In genomic region chrX:1391707-1392375, GRCh38 we compare ENCODE assay signal across 1 cellular context.
A peak's percentile ranks its signal among the peaks of the same experiment; 100 is the strongest.
TF ChIP-seq lines count a peak whose summit lies in the region.

SLC25A6 (minus strand) TSS chrX:1392113; CDS start chrX:1392009, 104 bp downstream.

TF ChIP-seq in HepG2, 621 proteins besides CTCF, POLR2A, EP300 and RAD21 (continued from another document and continues in another):
- TF ChIP-seq, protein P1, sequence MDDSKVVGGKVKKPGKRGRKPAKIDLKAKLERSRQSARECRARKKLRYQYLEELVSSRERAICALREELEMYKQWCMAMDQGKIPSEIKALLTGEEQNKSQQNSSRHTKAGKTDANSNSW (CRISPR knock-in tag; IDR thresholded peaks at IDR 0.05; ENCODE audit: borderline replicate concordance), result no peak
- TF ChIP-seq ADNP (CRISPR knock-in tag; IDR thresholded peaks at IDR 0.05) (no peak), ZMAT3 (CRISPR knock-in tag; conservative IDR thresholded peaks at IDR 0.05) (peak; percentile 70), NFE2L2 (IDR thresholded peaks at IDR 0.05; ENCODE audit: low read length) (no peak), ATRX (CRISPR knock-in tag; IDR thresholded peaks at IDR 0.05; ENCODE audit: borderline replicate concordance) (no peak), ZNF414 (CRISPR knock-in tag; IDR thresholded peaks at IDR 0.05) (no peak), GTF2F1 (IDR thresholded peaks at IDR 0.05; ENCODE audit: low read length) (peak; percentile 76), CHD4 (IDR thresholded peaks at IDR 0.05; ENCODE audit: borderline replicate concordance, low read length) (no peak), ZEB1 (IDR thresholded peaks at IDR 0.05; ENCODE audit: insufficient replicate concordance, low read depth) (no peak), ZNF296 (CRISPR knock-in tag; conservative IDR thresholded peaks at IDR 0.05) (no peak), ZNF564 (CRISPR knock-in tag; IDR thresholded peaks at IDR 0.05) (no peak), ISX (CRISPR knock-in tag; conservative IDR thresholded peaks at IDR 0.05) (no peak), ZNF350 (CRISPR knock-in tag; IDR thresholded peaks at IDR 0.05; ENCODE audit: borderline replicate concordance, low read depth) (peak; percentile 61; the same call in 1 of the 2 replicates), ZNF558 (CRISPR knock-in tag; IDR thresholded peaks at IDR 0.05; ENCODE audit: borderline replicate concordance) (no peak), SNAPC2 (CRISPR knock-in tag; IDR thresholded peaks at IDR 0.05) (peak; percentile 3; the same call in 1 of the 2 replicates), CHCHD3 (CRISPR knock-in tag; IDR thresholded peaks at IDR 0.05) (no peak; the same call in 1 of the 2 replicates), ZNF225 (CRISPR knock-in tag; IDR thresholded peaks at IDR 0.05) (peak; percentile 92), SKI (IDR thresholded peaks at IDR 0.05; ENCODE audit: partially characterized antibody) (no peak), ZNF503 (CRISPR knock-in tag; IDR thresholded peaks at IDR 0.05) (peak; percentile 70; the same call in 1 of the 2 replicates), CREM (IDR thresholded peaks at IDR 0.05) (no peak), CREM (CRISPR knock-in tag; IDR thresholded peaks at IDR 0.05) (no peak), HNF1B (CRISPR knock-in tag; IDR thresholded peaks at IDR 0.05) (peak; percentile 61), ZNF556 (CRISPR knock-in tag; IDR thresholded peaks at IDR 0.05; ENCODE audit: borderline replicate concordance) (peak; percentile 74; the same call in 1 of the 2 replicates), GATA4 (IDR thresholded peaks at IDR 0.05; ENCODE audit: borderline replicate concordance, low read depth) (no peak), GLI4 (CRISPR knock-in tag; IDR thresholded peaks at IDR 0.05; ENCODE audit: borderline replicate concordance) (peak; percentile 91), ZKSCAN5 (CRISPR knock-in tag; IDR thresholded peaks at IDR 0.05) (0 out of 2 replicates have a peak, but pooled peaks have one; percentile 27), ARID3A (IDR thresholded peaks at IDR 0.05; ENCODE audit: low read depth, low read length) (no peak), ZNF589 (CRISPR knock-in tag; conservative IDR thresholded peaks at IDR 0.05) (no peak), PRDM10 (CRISPR knock-in tag; IDR thresholded peaks at IDR 0.05; ENCODE audit: low read depth) (no peak), ZBTB8A (CRISPR knock-in tag; IDR thresholded peaks at IDR 0.05; ENCODE audit: borderline replicate concordance, low read depth) (peak; percentile 73; the same call in 1 of the 2 replicates), TFAP4 (IDR thresholded peaks at IDR 0.05; ENCODE audit: borderline replicate concordance, low read depth) (no peak; the same call in 1 of the 2 replicates), KMT2A (CRISPR knock-in tag; IDR thresholded peaks at IDR 0.05) (no peak), CENPBD1 (CRISPR knock-in tag; IDR thresholded peaks at IDR 0.05; ENCODE audit: borderline replicate concordance, low read depth) (no peak), TCF7 (IDR thresholded peaks at IDR 0.05; ENCODE audit: low read depth) (no peak), MZF1 (CRISPR knock-in tag; IDR thresholded peaks at IDR 0.05; ENCODE audit: borderline replicate concordance) (no peak), MNT (IDR thresholded peaks at IDR 0.05) (peak; percentile 79; the same call in 1 of the 2 replicates), ZBTB3 (CRISPR knock-in tag; IDR thresholded peaks at IDR 0.05; ENCODE audit: borderline replicate concordance, low read depth) (no peak)
- TF ChIP-seq, protein P2, sequence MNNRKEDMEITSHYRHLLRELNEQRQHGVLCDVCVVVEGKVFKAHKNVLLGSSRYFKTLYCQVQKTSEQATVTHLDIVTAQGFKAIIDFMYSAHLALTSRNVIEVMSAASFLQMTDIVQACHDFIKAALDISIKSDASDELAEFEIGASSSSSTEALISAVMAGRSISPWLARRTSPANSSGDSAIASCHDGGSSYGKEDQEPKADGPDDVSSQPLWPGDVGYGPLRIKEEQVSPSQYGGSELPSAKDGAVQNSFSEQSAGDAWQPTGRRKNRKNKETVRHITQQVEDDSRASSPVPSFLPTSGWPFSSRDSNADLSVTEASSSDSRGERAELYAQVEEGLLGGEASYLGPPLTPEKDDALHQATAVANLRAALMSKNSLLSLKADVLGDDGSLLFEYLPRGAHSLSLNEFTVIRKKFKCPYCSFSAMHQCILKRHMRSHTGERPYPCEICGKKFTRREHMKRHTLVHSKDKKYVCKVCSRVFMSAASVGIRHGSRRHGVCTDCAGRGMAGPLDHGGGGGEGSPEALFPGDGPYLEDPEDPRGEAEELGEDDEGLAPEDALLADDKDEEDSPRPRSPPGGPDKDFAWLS (CRISPR knock-in tag; IDR thresholded peaks at IDR 0.05; ENCODE audit: borderline replicate concordance), result no peak
- TF ChIP-seq, protein P3, sequence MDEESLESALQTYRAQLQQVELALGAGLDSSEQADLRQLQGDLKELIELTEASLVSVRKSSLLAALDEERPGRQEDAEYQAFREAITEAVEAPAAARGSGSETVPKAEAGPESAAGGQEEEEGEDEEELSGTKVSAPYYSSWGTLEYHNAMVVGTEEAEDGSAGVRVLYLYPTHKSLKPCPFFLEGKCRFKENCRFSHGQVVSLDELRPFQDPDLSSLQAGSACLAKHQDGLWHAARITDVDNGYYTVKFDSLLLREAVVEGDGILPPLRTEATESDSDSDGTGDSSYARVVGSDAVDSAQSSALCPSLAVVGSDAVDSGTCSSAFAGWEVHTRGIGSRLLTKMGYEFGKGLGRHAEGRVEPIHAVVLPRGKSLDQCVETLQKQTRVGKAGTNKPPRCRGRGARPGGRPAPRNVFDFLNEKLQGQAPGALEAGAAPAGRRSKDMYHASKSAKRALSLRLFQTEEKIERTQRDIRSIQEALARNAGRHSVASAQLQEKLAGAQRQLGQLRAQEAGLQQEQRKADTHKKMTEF (CRISPR knock-in tag; IDR thresholded peaks at IDR 0.05), result peak; percentile 90
- TF ChIP-seq, protein P4, sequence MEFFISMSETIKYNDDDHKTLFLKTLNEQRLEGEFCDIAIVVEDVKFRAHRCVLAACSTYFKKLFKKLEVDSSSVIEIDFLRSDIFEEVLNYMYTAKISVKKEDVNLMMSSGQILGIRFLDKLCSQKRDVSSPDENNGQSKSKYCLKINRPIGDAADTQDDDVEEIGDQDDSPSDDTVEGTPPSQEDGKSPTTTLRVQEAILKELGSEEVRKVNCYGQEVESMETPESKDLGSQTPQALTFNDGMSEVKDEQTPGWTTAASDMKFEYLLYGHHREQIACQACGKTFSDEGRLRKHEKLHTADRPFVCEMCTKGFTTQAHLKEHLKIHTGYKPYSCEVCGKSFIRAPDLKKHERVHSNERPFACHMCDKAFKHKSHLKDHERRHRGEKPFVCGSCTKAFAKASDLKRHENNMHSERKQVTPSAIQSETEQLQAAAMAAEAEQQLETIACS (CRISPR knock-in tag; IDR thresholded peaks at IDR 0.05), result peak; percentile 42; the same call in 1 of the 2 replicates
- TF ChIP-seq, protein P5, sequence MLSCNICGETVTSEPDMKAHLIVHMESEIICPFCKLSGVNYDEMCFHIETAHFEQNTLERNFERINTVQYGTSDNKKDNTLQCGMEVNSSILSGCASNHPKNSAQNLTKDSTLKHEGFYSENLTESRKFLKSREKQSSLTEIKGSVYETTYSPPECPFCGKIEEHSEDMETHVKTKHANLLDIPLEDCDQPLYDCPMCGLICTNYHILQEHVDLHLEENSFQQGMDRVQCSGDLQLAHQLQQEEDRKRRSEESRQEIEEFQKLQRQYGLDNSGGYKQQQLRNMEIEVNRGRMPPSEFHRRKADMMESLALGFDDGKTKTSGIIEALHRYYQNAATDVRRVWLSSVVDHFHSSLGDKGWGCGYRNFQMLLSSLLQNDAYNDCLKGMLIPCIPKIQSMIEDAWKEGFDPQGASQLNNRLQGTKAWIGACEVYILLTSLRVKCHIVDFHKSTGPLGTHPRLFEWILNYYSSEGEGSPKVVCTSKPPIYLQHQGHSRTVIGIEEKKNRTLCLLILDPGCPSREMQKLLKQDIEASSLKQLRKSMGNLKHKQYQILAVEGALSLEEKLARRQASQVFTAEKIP (CRISPR knock-in tag; IDR thresholded peaks at IDR 0.05; ENCODE audit: borderline replicate concordance), result no peak
